ENCODE assay signal across 10 cellular contexts in genomic region chr4:40502936-40503335, GRCh38.
A peak's percentile ranks its signal among the peaks of the same experiment; 100 is the strongest.
DNase-seq lines count a peak whose midpoint lies in the region; ATAC-seq and TF ChIP-seq lines count a peak whose summit lies in the region.
"Had no signal": no experiment of that assay in that cellular context is flagged by ENCODE, and none has a peak within 500 bp of the region (broad histone marks: within the 10 kb centered on the region; RNA-seq: fewer than 3 reads in every experiment).

No MANE protein-coding gene starts in this region.

- H3K9me3 ChIP-seq in CD8-positive, alpha-beta T cell (ENCODE audit: low read length), result no peaks in the 10 kb centered on the region
- no peaks in the 10 kb centered on the region for H3K9me3 ChIP-seq in CD8-positive, alpha-beta memory T cell (ENCODE audit: low read length)

- H3K4me1 Mint-ChIP-seq in CD8-positive, alpha-beta T cell (ENCODE audit: low read depth), result peaks cover 7% of the 10 kb centered on the region
- H3K4me1 Mint-ChIP-seq in CD8-positive, alpha-beta memory T cell, result peaks cover 0 to 3% (median 0%) of the 10 kb centered on the region in 3 donors

- CTCF ChIA-PET in CD8-positive, alpha-beta T cell (lab: Charles Lee), result no interaction called here
- CTCF ChIA-PET in CD8-positive, alpha-beta memory T cell (lab: Charles Lee), result no interaction called here

- DNase-seq in CD8-positive, alpha-beta T cell, result no peak
- peak; percentile 45 for DNase-seq in Jurkat, Clone E6-1 (ENCODE audit: low read depth, low spot score)
- DNase-seq in cardiac fibroblast (ENCODE audit: low read depth in 2 of 2), result peak; percentile 13 to 39
- DNase-seq in Right ventricle myocardium inferior (ENCODE audit: missing footprints), result no peak
- DNase-seq in CD8-positive, alpha-beta memory T cell, result no peak
- no peak for DNase-seq in stimulated activated CD4-positive, alpha-beta T cell treated with anti-CD3 and anti-CD28 coated beads, Interleukin-4, amount 100 ng/mL, for 24 hours
- DNase-seq: activated CD4-positive, alpha-beta T cell treated with anti-CD3 and anti-CD28 coated beads, Interleukin-2, amount 50 U/mL, for 4 hours had no signal

- no peak overlapping the region for H3K4me3 Mint-ChIP-seq in CD8-positive, alpha-beta T cell
- H3K4me3 Mint-ChIP-seq in CD8-positive, alpha-beta memory T cell, result no peak overlapping the region

- peak overlapping the region; percentile 34 for H3K27ac Mint-ChIP-seq in CD8-positive, alpha-beta T cell
- H3K27ac Mint-ChIP-seq in CD8-positive, alpha-beta memory T cell, result peak overlapping the region in 1 of 8 donors; percentile 76

- H3K36me3 Mint-ChIP-seq in CD8-positive, alpha-beta T cell, result no peaks in the 10 kb centered on the region
- H3K36me3 Mint-ChIP-seq in CD8-positive, alpha-beta memory T cell, result no peaks in the 10 kb centered on the region

- H3K27me3 Mint-ChIP-seq in CD8-positive, alpha-beta T cell (ENCODE audit: low read depth), result no peaks in the 10 kb centered on the region
- peaks cover 2 to 4% of the 10 kb centered on the region in 2 donors for H3K27me3 Mint-ChIP-seq in CD8-positive, alpha-beta memory T cell

- no peaks in the 10 kb centered on the region for H3K27me3 ChIP-seq in CD8-positive, alpha-beta T cell (ENCODE audit: insufficient read depth, low read length)
- H3K27me3 ChIP-seq in CD8-positive, alpha-beta memory T cell (ENCODE audit: insufficient read depth, low read length, poor library complexity, severe bottlenecking), result no peaks in the 10 kb centered on the region

- peak; percentile 17 for ATAC-seq in CD8-positive, alpha-beta T cell
- ATAC-seq in GM19452 (IDR thresholded peaks at IDR 0.05; ENCODE audit: unreplicated experiment), result peak; percentile 62
- no peak for ATAC-seq in Right ventricle myocardium inferior
- ATAC-seq in GM18909 (IDR thresholded peaks at IDR 0.05; ENCODE audit: poor library complexity, unreplicated experiment), result no peak
- ATAC-seq: Panc1 had no signal

- no peaks in the 10 kb centered on the region for H3K36me3 ChIP-seq in CD8-positive, alpha-beta T cell (ENCODE audit: insufficient read depth, low read length)
- no peaks in the 10 kb centered on the region for H3K36me3 ChIP-seq in CD8-positive, alpha-beta memory T cell (ENCODE audit: insufficient read depth, low read length)

- no peaks in the 10 kb centered on the region for H3K9me3 Mint-ChIP-seq in CD8-positive, alpha-beta T cell
- H3K9me3 Mint-ChIP-seq in CD8-positive, alpha-beta memory T cell, result no peaks in the 10 kb centered on the region

- H3K4me3 ChIP-seq in CD8-positive, alpha-beta T cell (ENCODE audit: low read depth, low read length), result no peak overlapping the region
- H3K4me3 ChIP-seq in Jurkat, Clone E6-1 (ENCODE audit: low read length), result no peak overlapping the region
- H3K4me3 ChIP-seq in cardiac fibroblast (replicated peaks in 1 of 2; ENCODE audit: low read depth in 2 of 2, low read length in 2 of 2), result no peak overlapping the region
- no peak overlapping the region for H3K4me3 ChIP-seq in CD8-positive, alpha-beta memory T cell (ENCODE audit: low read length)

- POLR2A ChIA-PET in CD8-positive, alpha-beta T cell (lab: Charles Lee), result no interaction called here
- POLR2A ChIA-PET in CD8-positive, alpha-beta memory T cell (lab: Charles Lee), result no interaction called here

- no peak for TF ChIP-seq CTCF in CD8-positive, alpha-beta T cell (IDR thresholded peaks at IDR 0.05)
- TF ChIP-seq CTCF in cardiac fibroblast (IDR thresholded peaks at IDR 0.05; ENCODE audit: low read depth, low read length), result no peak

- intact Hi-C loops in CD8-positive, alpha-beta T cell (cut with DNase I, micrococcal nuclease), result no loop called here
- intact Hi-C loops in Right ventricle myocardium inferior (cut with DNase I), result no loop called here

- peaks cover 3% of the 10 kb centered on the region for H3K4me1 ChIP-seq in CD8-positive, alpha-beta T cell (ENCODE audit: insufficient read depth, low read length)
- H3K4me1 ChIP-seq in CD8-positive, alpha-beta memory T cell (ENCODE audit: insufficient read depth, low read length), result peaks cover 7% of the 10 kb centered on the region

- no peak overlapping the region for H3K27ac ChIP-seq in CD8-positive, alpha-beta T cell (ENCODE audit: low read depth, low read length)
- H3K27ac ChIP-seq in CD8-positive, alpha-beta memory T cell (ENCODE audit: low read depth, low read length), result no peak overlapping the region

Comparison
In these comparisons a context has a peak if more than half of its experiments do, and no peak if none do; other contexts are left out.
1. ATAC-seq: peak in CD8-positive, alpha-beta T cell (single experiment) and GM19452 (single experiment); none in Right ventricle myocardium inferior (single experiment) and GM18909 (single experiment).
2. DNase-seq: peak in Jurkat, Clone E6-1 (single experiment) and cardiac fibroblast (2 of 2); none in CD8-positive, alpha-beta T cell (0 of 7), Right ventricle myocardium inferior (single experiment), CD8-positive, alpha-beta memory T cell (0 of 5) and stimulated activated CD4-positive, alpha-beta T cell treated with anti-CD3 and anti-CD28 coated beads, Interleukin-4, amount 100 ng/mL, for 24 hours (single experiment).